25 cellular contexts compared by ENCODE assay signal in the genomic region with DNA sequence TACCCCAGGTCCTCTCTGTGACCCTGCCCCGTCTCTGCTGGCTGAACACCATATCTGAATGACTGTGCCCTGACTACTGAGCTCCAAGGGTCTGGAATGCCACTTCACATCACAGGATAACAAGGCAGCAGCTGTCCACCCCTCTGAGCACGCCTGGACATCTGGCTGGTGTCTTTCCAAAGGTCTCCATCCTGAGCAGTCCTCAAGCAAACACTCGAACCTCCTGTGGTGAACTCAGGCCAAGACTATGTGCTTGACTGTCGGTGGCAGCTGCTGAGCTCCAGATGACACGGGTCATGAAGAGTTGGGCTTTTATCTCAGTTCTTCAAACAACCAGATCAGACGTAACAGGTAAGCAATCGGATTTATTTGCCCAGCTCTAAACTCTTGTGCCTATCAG.
DNase-seq lines count a peak whose midpoint lies in the region; ATAC-seq and TF ChIP-seq lines count a peak whose summit lies in the region.
"Had no signal": no experiment of that assay in that cellular context is flagged by ENCODE, and none has a peak within 500 bp of the region (broad histone marks: within the 10 kb centered on the region; RNA-seq: fewer than 3 reads in every experiment).

No MANE protein-coding gene starts in this region.

- no peak for ATAC-seq in activated T-helper 17 cell treated with anti-CD3 and anti-CD28 coated beads, Interleukin-2, amount 50 U/mL, for 72 hours (replicated peaks)
- ATAC-seq in GM18909 (IDR thresholded peaks at IDR 0.05; ENCODE audit: poor library complexity, unreplicated experiment): no peak
- ATAC-seq: A549, GM23338 had no signal

- intact Hi-C loops in activated CD4-positive, alpha-beta T cell treated with anti-CD3 and anti-CD28 coated beads, Interleukin-2, amount 10 ng/mL, durations not matched to agents 24 days and 14 days (cut with micrococcal nuclease): no loop called here
- intact Hi-C loops in ovary (cut with DNase I): no loop called here

- H3K27me3 ChIP-seq in ovary: no peaks in the 10 kb centered on the region
- H3K27me3 ChIP-seq: dorsolateral prefrontal cortex, sigmoid colon had no signal

- H3K9me3 ChIP-seq in KOPT-K1 (ENCODE audit: insufficient read depth, low read length, poor library complexity, severe bottlenecking) (no peaks in the 10 kb centered on the region), ovary (no peaks in the 10 kb centered on the region)
- H3K9me3 ChIP-seq: A549, sigmoid colon, SK-N-SH had no signal

- DNase-seq in activated CD4-positive, alpha-beta T cell treated with anti-CD3 and anti-CD28 coated beads, Interleukin-2, amount 10 ng/mL, durations not matched to agents 24 days and 14 days: no peak
- DNase-seq in activated CD4-positive, alpha-beta T cell treated with anti-CD3 and anti-CD28 coated beads, Interleukin-2, amount 50 U/mL, for 4 hours: no peak
- DNase-seq in NCI-H345 treated with DMSO at 0.1 percent for 48 hours (lab: John Stamatoyannopoulos, UW; ENCODE audit: unreplicated experiment): peak; percentile 13
- no peak for DNase-seq in ovary
- DNase-seq in UCSD-AML1 (lab: John Stamatoyannopoulos, UW; ENCODE audit: unreplicated experiment): no peak
- DNase-seq: activated CD4-positive, alpha-beta T cell treated with anti-CD3 and anti-CD28 coated beads for 48 hours; activated naive CD4-positive, alpha-beta T cell treated with Interleukin-2 at 50 U/mL for 16 hours; activated T-cell treated with anti-CD3 and anti-CD28 coated beads, Interleukin-2, amount 50 U/mL, for 1 hour; amygdala; central memory CD4-positive, alpha-beta T cell; COR-L47; dorsolateral prefrontal cortex; NCI-H1105; NK-92 treated with Interleukin-12 subunit alpha and Interleukin-12 subunit beta, amount 100 ng/mL, for 24 hours; posterior cingulate gyrus; sigmoid colon; SK-N-SH; stimulated activated CD8-positive, alpha-beta memory T cell treated with anti-CD3 and anti-CD28 coated beads, Interleukin-4, amount 100 ng/mL, for 48 hours had no signal

- WGBS in ovary, 3 donors: 72 to 73% (median 72%) methylated on average over 7 of the region's 7 CpGs

- H3K27ac Mint-ChIP-seq in activated CD4-positive, alpha-beta T cell treated with anti-CD3 and anti-CD28 coated beads, Interleukin-2, amount 10 ng/mL, durations not matched to agents 24 days and 14 days: peak overlapping the region; percentile 85
- H3K27ac Mint-ChIP-seq in activated T-helper 17 cell treated with anti-CD3 and anti-CD28 coated beads, Interleukin-2, amount 50 U/mL, for 72 hours: peak overlapping the region; percentile 20
- H3K27ac Mint-ChIP-seq: GM23338, mesothelial cell of epicardium had no signal

- H3K36me3 ChIP-seq in KOPT-K1 (ENCODE audit: insufficient read depth, low read length) (no peaks in the 10 kb centered on the region), ovary (no peaks in the 10 kb centered on the region)
- H3K36me3 ChIP-seq: sigmoid colon had no signal

- no peak overlapping the region for H3K4me3 ChIP-seq in ovary
- H3K4me3 ChIP-seq: A549, dorsolateral prefrontal cortex, GM23338, sigmoid colon had no signal

- no peak for TF ChIP-seq POLR2A in ovary (IDR thresholded peaks at IDR 0.05)

- H3K4me1 Mint-ChIP-seq in activated CD4-positive, alpha-beta T cell treated with anti-CD3 and anti-CD28 coated beads, Interleukin-2, amount 10 ng/mL, durations not matched to agents 24 days and 14 days: peaks cover 44% of the 10 kb centered on the region
- H3K4me1 Mint-ChIP-seq in activated T-helper 17 cell treated with anti-CD3 and anti-CD28 coated beads, Interleukin-2, amount 50 U/mL, for 72 hours: peaks cover 34% of the 10 kb centered on the region
- H3K4me1 Mint-ChIP-seq: mesothelial cell of epicardium, neural crest cell had no signal

- no peak overlapping the region for H3K4me3 Mint-ChIP-seq in activated CD4-positive, alpha-beta T cell treated with anti-CD3 and anti-CD28 coated beads, Interleukin-2, amount 10 ng/mL, durations not matched to agents 24 days and 14 days
- H3K4me3 Mint-ChIP-seq in activated T-helper 17 cell treated with anti-CD3 and anti-CD28 coated beads, Interleukin-2, amount 50 U/mL, for 72 hours: peak overlapping the region; percentile 29
- H3K4me3 Mint-ChIP-seq: GM23338, mesothelial cell of epicardium, neural crest cell had no signal

- H3K9me3 Mint-ChIP-seq in activated CD4-positive, alpha-beta T cell treated with anti-CD3 and anti-CD28 coated beads, Interleukin-2, amount 10 ng/mL, durations not matched to agents 24 days and 14 days: peaks cover 10% of the 10 kb centered on the region
- no peaks in the 10 kb centered on the region for H3K9me3 Mint-ChIP-seq in activated T-helper 17 cell treated with anti-CD3 and anti-CD28 coated beads, Interleukin-2, amount 50 U/mL, for 72 hours
- H3K9me3 Mint-ChIP-seq: GM23338, mesothelial cell of epicardium, neural crest cell had no signal

- TF ChIP-seq CTCF in ovary (IDR thresholded peaks at IDR 0.05): no peak

- no peaks in the 10 kb centered on the region for H3K4me1 ChIP-seq in ovary (ENCODE audit: insufficient read depth)
- H3K4me1 ChIP-seq: sigmoid colon had no signal

- H3K36me3 Mint-ChIP-seq in activated CD4-positive, alpha-beta T cell treated with anti-CD3 and anti-CD28 coated beads, Interleukin-2, amount 10 ng/mL, durations not matched to agents 24 days and 14 days (ENCODE audit: low read depth): peaks cover 2% of the 10 kb centered on the region
- no peaks in the 10 kb centered on the region for H3K36me3 Mint-ChIP-seq in activated T-helper 17 cell treated with anti-CD3 and anti-CD28 coated beads, Interleukin-2, amount 50 U/mL, for 72 hours (ENCODE audit: low read depth)
- H3K36me3 Mint-ChIP-seq: mesothelial cell of epicardium had no signal

- H3K27ac ChIP-seq in KOPT-K1 (ENCODE audit: low read depth, low read length, poor library complexity, severe bottlenecking) (peak overlapping the region; percentile 52), ovary (no peak overlapping the region)
- H3K27ac ChIP-seq: A549, dorsolateral prefrontal cortex, sigmoid colon had no signal

- no peak for TF ChIP-seq EP300 in ovary (IDR thresholded peaks at IDR 0.05)

- H3K27me3 Mint-ChIP-seq in activated CD4-positive, alpha-beta T cell treated with anti-CD3 and anti-CD28 coated beads, Interleukin-2, amount 10 ng/mL, durations not matched to agents 24 days and 14 days: no peaks in the 10 kb centered on the region
- H3K27me3 Mint-ChIP-seq in activated T-helper 17 cell treated with anti-CD3 and anti-CD28 coated beads, Interleukin-2, amount 50 U/mL, for 72 hours: no peaks in the 10 kb centered on the region
